Comparison of ENCODE assay signal across 16 cellular contexts in the genomic region with DNA sequence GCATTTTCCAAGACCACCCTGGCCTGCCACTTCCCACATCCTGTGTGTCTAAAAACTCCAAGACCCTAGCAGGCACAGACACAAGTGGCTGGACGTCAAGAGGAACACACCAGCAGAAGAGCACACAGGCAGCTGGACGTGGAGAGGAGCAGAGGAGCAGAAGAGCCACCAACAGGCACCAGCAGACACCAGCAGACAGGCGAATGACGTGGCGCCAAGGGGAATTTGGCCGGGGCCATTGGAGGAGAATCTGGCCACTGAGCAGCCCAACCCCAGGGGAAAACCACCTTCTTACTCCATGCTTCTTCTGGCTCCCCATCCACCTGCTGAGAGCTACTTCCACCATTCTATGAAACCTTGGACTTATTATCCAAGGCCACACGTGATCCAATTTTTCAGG.
"Had no signal": no experiment of that assay in that cellular context is flagged by ENCODE, and none has a peak within 500 bp of the region (broad histone marks: within the 10 kb centered on the region; RNA-seq: fewer than 3 reads in every experiment).

No MANE protein-coding gene starts in this region.

- H3K27ac Mint-ChIP-seq: naive thymus-derived CD8-positive, alpha-beta T cell; stimulated activated naive B cell treated with anti-CD40 and anti-IgM and Interleukin-4, amounts not matched to agents 10 μg/mL and 1 μg/mL and 100 μg/mL, for 72 hours; stimulated activated naive CD8-positive, alpha-beta T cell treated with anti-CD3 and anti-CD28 coated beads, Interleukin-15, amount 100 ng/mL, for 72 hours had no signal

- H2AFZ ChIP-seq: hepatocyte had no signal

- H3K4me3 Mint-ChIP-seq: naive thymus-derived CD8-positive, alpha-beta T cell; stimulated activated naive B cell treated with anti-CD40 and anti-IgM and Interleukin-4, amounts not matched to agents 10 μg/mL and 1 μg/mL and 100 μg/mL, for 72 hours; stimulated activated naive CD8-positive, alpha-beta T cell treated with anti-CD3 and anti-CD28 coated beads, Interleukin-15, amount 100 ng/mL, for 72 hours had no signal

- H3K4me2 ChIP-seq: hepatocyte had no signal

- H3K27me3 ChIP-seq: colonic mucosa, foreskin keratinocyte, hepatocyte, testis, tibial nerve had no signal

- H3K4me1 ChIP-seq: colonic mucosa, foreskin keratinocyte, testis, tibial nerve had no signal

- H3K27me3 Mint-ChIP-seq: stimulated activated naive B cell treated with anti-CD40 and anti-IgM and Interleukin-4, amounts not matched to agents 10 μg/mL and 1 μg/mL and 100 μg/mL, for 72 hours; stimulated activated naive CD8-positive, alpha-beta T cell treated with anti-CD3 and anti-CD28 coated beads, Interleukin-15, amount 100 ng/mL, for 72 hours had no signal

- H3K27ac ChIP-seq: colonic mucosa, foreskin keratinocyte, hepatocyte, testis, tibial nerve had no signal

- H3K4me1 Mint-ChIP-seq: naive thymus-derived CD8-positive, alpha-beta T cell; stimulated activated naive CD8-positive, alpha-beta T cell treated with anti-CD3 and anti-CD28 coated beads, Interleukin-15, amount 100 ng/mL, for 72 hours had no signal

- H3K36me3 Mint-ChIP-seq: naive thymus-derived CD8-positive, alpha-beta T cell; stimulated activated naive B cell treated with anti-CD40 and anti-IgM and Interleukin-4, amounts not matched to agents 10 μg/mL and 1 μg/mL and 100 μg/mL, for 72 hours had no signal

- H3K4me3 ChIP-seq: colonic mucosa, hepatocyte, lung, testis, tibial nerve had no signal

- H3K36me3 ChIP-seq: colonic mucosa, tibial nerve had no signal

- DNase-seq: colonic mucosa; dermis blood vessel endothelial cell; foreskin keratinocyte; left colon; left ventricle myocardium superior; mesendoderm; naive thymus-derived CD8-positive, alpha-beta T cell; stimulated activated CD4-positive, alpha-beta T cell treated with anti-CD3 and anti-CD28 coated beads, Interleukin-2, amount 100 ng/mL, for 24 hours; stimulated activated CD4-positive, alpha-beta T cell treated with anti-CD3 and anti-CD28 coated beads, Interleukin-4, amount 100 ng/mL, for 4 hours; stimulated activated naive B cell treated with anti-CD40 and anti-IgM and Interleukin-4, amounts not matched to agents 10 μg/mL and 1 μg/mL and 100 μg/mL, for 72 hours; stimulated activated naive CD8-positive, alpha-beta T cell treated with anti-CD3 and anti-CD28 coated beads, Interleukin-15, amount 100 ng/mL, for 72 hours; testis had no signal

- H3K9me3 Mint-ChIP-seq: stimulated activated naive B cell treated with anti-CD40 and anti-IgM and Interleukin-4, amounts not matched to agents 10 μg/mL and 1 μg/mL and 100 μg/mL, for 72 hours had no signal

- H3K9me3 ChIP-seq: colonic mucosa, testis, tibial nerve had no signal

- ATAC-seq: foreskin keratinocyte; left colon; left ventricle myocardium superior; naive thymus-derived CD8-positive, alpha-beta T cell; sciatic nerve; stimulated activated naive CD8-positive, alpha-beta T cell treated with anti-CD3 and anti-CD28 coated beads, Interleukin-15, amount 100 ng/mL, for 72 hours had no signal
